21 cellular contexts compared by ENCODE assay signal in genomic region chr4:153724606-153725005, GRCh38. TPM values are rescaled to one million over a fixed set of nuclear protein-coding genes. Genes with fewer than 3 reads are reported as not detected.
DNase-seq lines count a peak whose midpoint lies in the region; ATAC-seq and TF ChIP-seq lines count a peak whose summit lies in the region.
"Had no signal": no experiment of that assay in that cellular context is flagged by ENCODE, and none has a peak within 500 bp of the region (broad histone marks: within the 10 kb centered on the region; RNA-seq: fewer than 3 reads in every experiment).

No MANE protein-coding gene starts in this region.

- TF ChIP-seq CTCF in brain microvascular endothelial cell (IDR thresholded peaks at IDR 0.05; ENCODE audit: low read depth, low read length, missing control alignments) = no peak

- in situ Hi-C loops in brain microvascular endothelial cell (cut with HindIII; ENCODE audit: low pct_ligation_motif_present, low sequenced_read_pairs) = no loop called here

- H3K4me2 ChIP-seq in BLaER1 = peak overlapping the region; percentile 3; the same call in 1 of the 2 replicates
- peak overlapping the region in 8 of 11 experiments; percentile 2 to 42 (median 31); a peak in 7 of 22 replicates for H3K4me2 ChIP-seq in BLaER1 treated with 17β-estradiol and CSF1 and Interleukin-3, amounts not matched to agents 10 nM and 100 nM

- no peaks in the 10 kb centered on the region for H3K4me1 Mint-ChIP-seq in activated T-cell treated with anti-CD3 and anti-CD28 coated beads, Interleukin-2, amount 50 U/mL, for 72 hours (ENCODE audit: low read depth)
- peaks cover 5% of the 10 kb centered on the region for H3K4me1 Mint-ChIP-seq in activated T-helper 17 cell treated with anti-CD3 and anti-CD28 coated beads, Interleukin-2, amount 50 U/mL, for 72 hours
- H3K4me1 Mint-ChIP-seq: CD4-positive, alpha-beta memory T cell had no signal

- H3K27ac Mint-ChIP-seq in activated T-cell treated with anti-CD3 and anti-CD28 coated beads, Interleukin-2, amount 50 U/mL, for 72 hours = no peak overlapping the region
- no peak overlapping the region for H3K27ac Mint-ChIP-seq in activated T-helper 17 cell treated with anti-CD3 and anti-CD28 coated beads, Interleukin-2, amount 50 U/mL, for 72 hours
- H3K27ac Mint-ChIP-seq: CD4-positive, alpha-beta memory T cell had no signal

- H3K36me3 ChIP-seq in BLaER1 (no peaks in the 10 kb centered on the region; the same call in 1 of the 2 replicates), brain microvascular endothelial cell (replicated peaks) (no peaks in the 10 kb centered on the region)
- H3K36me3 ChIP-seq in BLaER1 treated with 17β-estradiol and CSF1 and Interleukin-3, amounts not matched to agents 10 nM and 100 nM = peaks cover 0 to 18% (median 4%) of the 10 kb centered on the region in 11 experiments; a peak in 9 of 22 replicates
- H3K36me3 ChIP-seq: BE2C had no signal

- peak; percentile 88 to 95 for ATAC-seq in activated T-cell treated with anti-CD3 and anti-CD28 coated beads, Interleukin-2, amount 50 U/mL, for 72 hours (replicated peaks in 1 of 2)
- peak; percentile 64 for ATAC-seq in activated T-helper 17 cell treated with anti-CD3 and anti-CD28 coated beads, Interleukin-2, amount 50 U/mL, for 72 hours (replicated peaks)
- ATAC-seq in HG03139 (IDR thresholded peaks at IDR 0.05; ENCODE audit: unreplicated experiment) (no peak), left lobe of liver (no peak)
- ATAC-seq: HCT116 had no signal

- no peaks in the 10 kb centered on the region for H4K20me1 ChIP-seq in BLaER1
- H4K20me1 ChIP-seq in BLaER1 treated with 17β-estradiol and CSF1 and Interleukin-3, amounts not matched to agents 10 nM and 100 nM = no peaks in the 10 kb centered on the region

- peak in 1 of 2 donors; percentile 5 for DNase-seq in activated T-cell treated with anti-CD3 and anti-CD28 coated beads, Interleukin-2, amount 50 U/mL, for 72 hours
- DNase-seq in activated T-cell treated with anti-CD3 and anti-CD28 coated beads for 4 hours (no peak), brain microvascular endothelial cell (no peak), left lobe of liver (ENCODE audit: low spot score) (no peak)
- DNase-seq: ACHN; BE2C; CD4-positive, alpha-beta memory T cell; DMS153; DMS79; GDM1; GOT3; H7 had no signal

- no peak overlapping the region for H3K4me3 Mint-ChIP-seq in activated T-cell treated with anti-CD3 and anti-CD28 coated beads, Interleukin-2, amount 50 U/mL, for 72 hours
- H3K4me3 Mint-ChIP-seq in activated T-helper 17 cell treated with anti-CD3 and anti-CD28 coated beads, Interleukin-2, amount 50 U/mL, for 72 hours = no peak overlapping the region
- H3K4me3 Mint-ChIP-seq: CD14-positive monocyte; CD4-positive, alpha-beta memory T cell had no signal

- no peaks in the 10 kb centered on the region for H3K27me3 ChIP-seq in BLaER1
- no peaks in the 10 kb centered on the region for H3K27me3 ChIP-seq in BLaER1 treated with 17β-estradiol and CSF1 and Interleukin-3, amounts not matched to agents 10 nM and 100 nM
- no peaks in the 10 kb centered on the region for H3K27me3 ChIP-seq in brain microvascular endothelial cell (replicated peaks)
- H3K27me3 ChIP-seq: BE2C had no signal

- H3K9ac ChIP-seq in BLaER1 = no peak overlapping the region
- H3K9ac ChIP-seq in BLaER1 treated with 17β-estradiol and CSF1 and Interleukin-3, amounts not matched to agents 10 nM and 100 nM = no peak overlapping the region

- H3K4me1 ChIP-seq in BLaER1 = peaks cover 57% of the 10 kb centered on the region
- peaks cover 46 to 67% (median 54%) of the 10 kb centered on the region in 10 experiments for H3K4me1 ChIP-seq in BLaER1 treated with 17β-estradiol and CSF1 and Interleukin-3, amounts not matched to agents 10 nM and 100 nM
- H3K4me1 ChIP-seq: BE2C had no signal

- H3K9me3 Mint-ChIP-seq in activated T-cell treated with anti-CD3 and anti-CD28 coated beads, Interleukin-2, amount 50 U/mL, for 72 hours = no peaks in the 10 kb centered on the region
- H3K9me3 Mint-ChIP-seq in activated T-helper 17 cell treated with anti-CD3 and anti-CD28 coated beads, Interleukin-2, amount 50 U/mL, for 72 hours = no peaks in the 10 kb centered on the region
- H3K9me3 Mint-ChIP-seq: CD14-positive monocyte; CD4-positive, alpha-beta memory T cell had no signal

- no peak overlapping the region for H3K4me3 ChIP-seq in BLaER1
- no peak overlapping the region for H3K4me3 ChIP-seq in BLaER1 treated with 17β-estradiol and CSF1 and Interleukin-3, amounts not matched to agents 10 nM and 100 nM
- no peak overlapping the region for H3K4me3 ChIP-seq in brain microvascular endothelial cell (ENCODE audit: low read depth, low read length)

- H3K27ac ChIP-seq in BLaER1 (no peak overlapping the region), brain microvascular endothelial cell (no peak overlapping the region)
- no peak overlapping the region for H3K27ac ChIP-seq in BLaER1 treated with 17β-estradiol and CSF1 and Interleukin-3, amounts not matched to agents 10 nM and 100 nM
- H3K27ac ChIP-seq: HL-60 had no signal

- peaks cover 12% of the 10 kb centered on the region for H3K27me3 Mint-ChIP-seq in activated T-cell treated with anti-CD3 and anti-CD28 coated beads, Interleukin-2, amount 50 U/mL, for 72 hours (ENCODE audit: low read depth)
- peaks cover 8% of the 10 kb centered on the region for H3K27me3 Mint-ChIP-seq in activated T-helper 17 cell treated with anti-CD3 and anti-CD28 coated beads, Interleukin-2, amount 50 U/mL, for 72 hours

- H3K9me3 ChIP-seq in BLaER1 = no peaks in the 10 kb centered on the region
- H3K9me3 ChIP-seq in BLaER1 treated with 17β-estradiol and CSF1 and Interleukin-3, amounts not matched to agents 10 nM and 100 nM (replicated peaks in 1 of 11) = peaks cover 0 to 8% (median 0%) of the 10 kb centered on the region in 11 experiments; a peak in 4 of 22 replicates
- H3K9me3 ChIP-seq: BE2C had no signal

- no peaks in the 10 kb centered on the region for H3K36me3 Mint-ChIP-seq in activated T-cell treated with anti-CD3 and anti-CD28 coated beads, Interleukin-2, amount 50 U/mL, for 72 hours (ENCODE audit: insufficient read depth in 2 of 2)
- no peaks in the 10 kb centered on the region for H3K36me3 Mint-ChIP-seq in activated T-helper 17 cell treated with anti-CD3 and anti-CD28 coated beads, Interleukin-2, amount 50 U/mL, for 72 hours (ENCODE audit: low read depth)
- H3K36me3 Mint-ChIP-seq: CD4-positive, alpha-beta memory T cell had no signal

RNA-seq across cellular contexts. Expression of gene RNF175, which starts 35.2 kb away (rescaled TPM):
- under 1 TPM in 1 of 2 donors, not detected in 1; 0.37 TPM for total RNA-seq in activated T-cell treated with anti-CD3 and anti-CD28 coated beads, Interleukin-2, amount 50 U/mL, for 72 hours
- total RNA-seq in activated T-helper 17 cell treated with anti-CD3 and anti-CD28 coated beads, Interleukin-2, amount 50 U/mL, for 72 hours = under 1 TPM in 1 of 2 donors, not detected in 1; 0.37 TPM
- not detected for total RNA-seq in left lobe of liver
- total RNA-seq: Daoy, HT1080 had no signal

RNA-seq across cellular contexts. Expression of gene TLR2, which starts 40.5 kb away (rescaled TPM):
- 1 to 10 TPM in 1 of 2 donors, under 1 TPM in 1; 0.70 to 1.4 TPM for total RNA-seq in activated T-cell treated with anti-CD3 and anti-CD28 coated beads, Interleukin-2, amount 50 U/mL, for 72 hours
- total RNA-seq in activated T-helper 17 cell treated with anti-CD3 and anti-CD28 coated beads, Interleukin-2, amount 50 U/mL, for 72 hours = 1 to 10 TPM; 2.0 to 2.1 TPM
- 5.0 TPM for total RNA-seq in left lobe of liver
- total RNA-seq: Daoy, HT1080 had no signal

Comparison
In these comparisons a context has a peak if more than half of its experiments do, and no peak if none do; other contexts are left out.
1. ATAC-seq: peak in activated T-cell treated with anti-CD3 and anti-CD28 coated beads, Interleukin-2, amount 50 U/mL, for 72 hours (2 of 2) and activated T-helper 17 cell treated with anti-CD3 and anti-CD28 coated beads, Interleukin-2, amount 50 U/mL, for 72 hours (single experiment); none in HG03139 (single experiment) and left lobe of liver (single experiment).